Comparison of ENCODE assay signal across 1 cellular context in genomic region chr4:150964754-150965153, GRCh38.
TF ChIP-seq lines count a peak whose summit lies in the region.

No MANE protein-coding gene starts in this region.

TF ChIP-seq in K562, 482 proteins besides CTCF, POLR2A, EP300 and RAD21 (continued from another document and continues in another):
- TF ChIP-seq, protein P1, sequence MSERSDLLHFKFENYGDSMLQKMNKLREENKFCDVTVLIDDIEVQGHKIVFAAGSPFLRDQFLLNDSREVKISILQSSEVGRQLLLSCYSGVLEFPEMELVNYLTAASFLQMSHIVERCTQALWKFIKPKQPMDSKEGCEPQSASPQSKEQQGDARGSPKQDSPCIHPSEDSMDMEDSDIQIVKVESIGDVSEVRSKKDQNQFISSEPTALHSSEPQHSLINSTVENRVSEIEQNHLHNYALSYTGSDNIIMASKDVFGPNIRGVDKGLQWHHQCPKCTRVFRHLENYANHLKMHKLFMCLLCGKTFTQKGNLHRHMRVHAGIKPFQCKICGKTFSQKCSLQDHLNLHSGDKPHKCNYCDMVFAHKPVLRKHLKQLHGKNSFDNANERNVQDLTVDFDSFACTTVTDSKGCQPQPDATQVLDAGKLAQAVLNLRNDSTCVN (CRISPR knock-in tag; IDR thresholded peaks at IDR 0.05): no peak
- TF ChIP-seq ZNF445 (CRISPR knock-in tag; IDR thresholded peaks at IDR 0.05; ENCODE audit: low read depth) (no peak), ZNF253 (CRISPR knock-in tag; conservative IDR thresholded peaks at IDR 0.05) (no peak), MTA1 (IDR thresholded peaks at IDR 0.05; ENCODE audit: borderline replicate concordance) (no peak), ZNF512 (tag; IDR thresholded peaks at IDR 0.05) (no peak), JUN (IDR thresholded peaks at IDR 0.05; ENCODE audit: borderline replicate concordance, low read depth, low read length) (no peak), JUN (CRISPR knock-in tag; IDR thresholded peaks at IDR 0.05; ENCODE audit: borderline replicate concordance) (no peak), BRF1 (IDR thresholded peaks at IDR 0.05; ENCODE audit: borderline replicate concordance, extremely low read depth, insufficient read length) (no peak), ZNF316 (IDR thresholded peaks at IDR 0.05) (peak; percentile 87), MAFK (IDR thresholded peaks at IDR 0.05; ENCODE audit: low read length) (peak; percentile 33; the same call in 1 of the 2 replicates), SMARCE1 (IDR thresholded peaks at IDR 0.05) (no peak), CBX3 (IDR thresholded peaks at IDR 0.05; ENCODE audit: borderline replicate concordance in 1 of 2, low read length in 2 of 2) (no peak), RBM14 (IDR thresholded peaks at IDR 0.05; ENCODE audit: borderline replicate concordance, insufficient read depth, low read depth, low read length) (no peak), NFE2L1 (tag; IDR thresholded peaks at IDR 0.05; ENCODE audit: borderline replicate concordance, low read depth) (no peak), MAFG (tag; conservative IDR thresholded peaks at IDR 0.05) (peak; percentile 51; the same call in 1 of the 2 replicates), PATZ1 (CRISPR knock-in tag; IDR thresholded peaks at IDR 0.05; ENCODE audit: borderline replicate concordance) (no peak), POU5F1 (IDR thresholded peaks at IDR 0.05; ENCODE audit: borderline replicate concordance, low read depth, low read length, partially characterized antibody) (no peak), MAFF (IDR thresholded peaks at IDR 0.05; ENCODE audit: low read length) (0 out of 2 replicates have a peak, but pooled peaks have one; percentile 37), ZNF76 (CRISPR knock-in tag; IDR thresholded peaks at IDR 0.05; ENCODE audit: borderline replicate concordance) (no peak), TFE3 (CRISPR knock-in tag; IDR thresholded peaks at IDR 0.05) (no peak), C11orf30 (IDR thresholded peaks at IDR 0.05; ENCODE audit: low read depth) (peak; percentile 76), ZNF740 (CRISPR knock-in tag; IDR thresholded peaks at IDR 0.05) (no peak), ZNF740 (tag; IDR thresholded peaks at IDR 0.05) (no peak), MYNN (IDR thresholded peaks at IDR 0.05) (no peak), MYNN (CRISPR knock-in tag; IDR thresholded peaks at IDR 0.05) (no peak), LCOR (CRISPR knock-in tag; IDR thresholded peaks at IDR 0.05) (no peak)
- TF ChIP-seq, protein P2, sequence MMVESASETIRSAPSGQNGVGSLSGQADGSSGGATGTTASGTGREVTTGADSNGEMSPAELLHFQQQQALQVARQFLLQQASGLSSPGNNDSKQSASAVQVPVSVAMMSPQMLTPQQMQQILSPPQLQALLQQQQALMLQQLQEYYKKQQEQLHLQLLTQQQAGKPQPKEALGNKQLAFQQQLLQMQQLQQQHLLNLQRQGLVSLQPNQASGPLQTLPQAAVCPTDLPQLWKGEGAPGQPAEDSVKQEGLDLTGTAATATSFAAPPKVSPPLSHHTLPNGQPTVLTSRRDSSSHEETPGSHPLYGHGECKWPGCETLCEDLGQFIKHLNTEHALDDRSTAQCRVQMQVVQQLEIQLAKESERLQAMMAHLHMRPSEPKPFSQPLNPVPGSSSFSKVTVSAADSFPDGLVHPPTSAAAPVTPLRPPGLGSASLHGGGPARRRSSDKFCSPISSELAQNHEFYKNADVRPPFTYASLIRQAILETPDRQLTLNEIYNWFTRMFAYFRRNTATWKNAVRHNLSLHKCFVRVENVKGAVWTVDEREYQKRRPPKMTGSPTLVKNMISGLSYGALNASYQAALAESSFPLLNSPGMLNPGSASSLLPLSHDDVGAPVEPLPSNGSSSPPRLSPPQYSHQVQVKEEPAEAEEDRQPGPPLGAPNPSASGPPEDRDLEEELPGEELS (CRISPR knock-in tag; IDR thresholded peaks at IDR 0.05; ENCODE audit: borderline replicate concordance): no peak
- TF ChIP-seq, protein P3, sequence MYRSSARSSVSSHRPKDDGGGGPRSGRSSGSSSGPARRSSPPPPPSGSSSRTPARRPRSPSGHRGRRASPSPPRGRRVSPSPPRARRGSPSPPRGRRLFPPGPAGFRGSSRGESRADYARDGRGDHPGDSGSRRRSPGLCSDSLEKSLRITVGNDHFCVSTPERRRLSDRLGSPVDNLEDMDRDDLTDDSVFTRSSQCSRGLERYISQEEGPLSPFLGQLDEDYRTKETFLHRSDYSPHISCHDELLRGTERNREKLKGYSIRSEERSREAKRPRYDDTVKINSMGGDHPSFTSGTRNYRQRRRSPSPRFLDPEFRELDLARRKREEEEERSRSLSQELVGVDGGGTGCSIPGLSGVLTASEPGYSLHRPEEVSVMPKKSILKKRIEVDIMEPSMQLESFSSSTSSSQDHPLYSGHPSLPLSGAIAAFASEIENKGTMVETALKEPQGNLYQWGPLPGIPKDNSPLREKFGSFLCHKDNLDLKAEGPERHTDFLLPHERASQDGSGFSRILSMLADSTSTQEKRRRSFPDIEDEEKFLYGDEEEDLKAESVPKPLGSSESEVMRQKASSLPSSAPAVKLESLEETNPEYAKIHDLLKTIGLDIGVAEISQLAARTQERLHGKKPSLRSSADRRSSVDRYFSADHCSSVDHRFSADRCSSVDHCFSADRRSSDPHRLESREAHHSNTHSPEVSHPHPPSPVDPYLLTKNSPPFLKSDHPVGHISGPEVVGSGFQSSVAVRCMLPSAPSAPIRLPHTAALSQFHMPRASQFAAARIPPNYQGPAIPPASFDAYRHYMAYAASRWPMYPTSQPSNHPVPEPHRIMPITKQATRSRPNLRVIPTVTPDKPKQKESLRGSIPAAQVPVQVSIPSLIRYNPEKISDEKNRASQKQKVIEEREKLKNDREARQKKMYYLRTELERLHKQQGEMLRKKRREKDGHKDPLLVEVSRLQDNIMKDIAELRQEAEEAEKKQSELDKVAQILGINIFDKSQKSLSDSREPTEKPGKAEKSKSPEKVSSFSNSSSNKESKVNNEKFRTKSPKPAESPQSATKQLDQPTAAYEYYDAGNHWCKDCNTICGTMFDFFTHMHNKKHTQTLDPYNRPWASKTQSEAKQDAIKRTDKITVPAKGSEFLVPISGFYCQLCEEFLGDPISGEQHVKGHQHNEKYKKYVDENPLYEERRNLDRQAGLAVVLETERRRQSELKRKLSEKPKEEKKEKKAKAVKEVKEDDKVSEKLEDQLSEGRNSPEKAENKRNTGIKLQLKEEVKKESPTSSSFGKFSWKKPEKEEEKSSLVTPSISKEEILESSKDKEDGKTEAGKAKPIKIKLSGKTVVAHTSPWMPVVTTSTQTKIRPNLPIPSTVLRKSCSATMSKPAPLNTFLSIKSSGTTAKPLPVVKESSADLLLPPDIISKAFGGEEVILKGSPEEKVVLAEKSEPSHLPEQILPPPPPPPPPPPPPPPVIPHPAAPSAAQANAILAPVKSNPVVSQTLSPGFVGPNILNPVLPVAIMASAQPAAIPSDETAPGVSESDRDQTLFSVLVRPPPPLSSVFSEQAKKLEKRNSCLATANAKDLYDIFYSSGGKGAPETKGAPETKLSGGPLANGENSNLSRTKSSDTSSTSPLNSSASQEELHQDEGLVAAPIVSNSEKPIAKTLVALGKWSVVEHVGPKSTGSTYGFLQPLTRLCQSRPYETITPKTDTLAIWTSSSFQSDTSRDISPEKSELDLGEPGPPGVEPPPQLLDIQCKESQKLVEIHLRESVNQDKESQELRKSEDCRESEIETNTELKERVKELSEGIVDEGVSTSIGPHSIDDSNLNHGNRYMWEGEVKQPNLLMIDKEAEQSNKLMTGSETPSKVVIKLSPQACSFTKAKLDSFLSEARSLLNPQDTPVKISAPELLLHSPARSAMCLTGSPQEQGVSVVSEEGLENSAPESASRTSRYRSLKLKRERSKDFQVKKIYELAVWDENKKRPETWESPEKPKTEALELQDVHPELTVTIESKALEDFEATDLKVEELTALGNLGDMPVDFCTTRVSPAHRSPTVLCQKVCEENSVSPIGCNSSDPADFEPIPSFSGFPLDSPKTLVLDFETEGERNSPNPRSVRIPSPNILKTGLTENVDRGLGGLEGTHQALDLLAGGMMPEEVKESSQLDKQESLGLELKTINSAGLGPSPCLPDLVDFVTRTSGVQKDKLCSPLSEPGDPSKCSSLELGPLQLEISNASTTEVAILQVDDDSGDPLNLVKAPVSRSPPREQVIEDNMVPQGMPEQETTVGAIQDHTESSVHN (IDR thresholded peaks at IDR 0.05; ENCODE audit: borderline replicate concordance in 1 of 2, low read depth in 1 of 2): no peak
- TF ChIP-seq, protein P4, sequence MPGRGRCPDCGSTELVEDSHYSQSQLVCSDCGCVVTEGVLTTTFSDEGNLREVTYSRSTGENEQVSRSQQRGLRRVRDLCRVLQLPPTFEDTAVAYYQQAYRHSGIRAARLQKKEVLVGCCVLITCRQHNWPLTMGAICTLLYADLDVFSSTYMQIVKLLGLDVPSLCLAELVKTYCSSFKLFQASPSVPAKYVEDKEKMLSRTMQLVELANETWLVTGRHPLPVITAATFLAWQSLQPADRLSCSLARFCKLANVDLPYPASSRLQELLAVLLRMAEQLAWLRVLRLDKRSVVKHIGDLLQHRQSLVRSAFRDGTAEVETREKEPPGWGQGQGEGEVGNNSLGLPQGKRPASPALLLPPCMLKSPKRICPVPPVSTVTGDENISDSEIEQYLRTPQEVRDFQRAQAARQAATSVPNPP (IDR thresholded peaks at IDR 0.05; ENCODE audit: borderline replicate concordance, insufficient read depth, insufficient read length): no peak
- TF ChIP-seq, protein P5, sequence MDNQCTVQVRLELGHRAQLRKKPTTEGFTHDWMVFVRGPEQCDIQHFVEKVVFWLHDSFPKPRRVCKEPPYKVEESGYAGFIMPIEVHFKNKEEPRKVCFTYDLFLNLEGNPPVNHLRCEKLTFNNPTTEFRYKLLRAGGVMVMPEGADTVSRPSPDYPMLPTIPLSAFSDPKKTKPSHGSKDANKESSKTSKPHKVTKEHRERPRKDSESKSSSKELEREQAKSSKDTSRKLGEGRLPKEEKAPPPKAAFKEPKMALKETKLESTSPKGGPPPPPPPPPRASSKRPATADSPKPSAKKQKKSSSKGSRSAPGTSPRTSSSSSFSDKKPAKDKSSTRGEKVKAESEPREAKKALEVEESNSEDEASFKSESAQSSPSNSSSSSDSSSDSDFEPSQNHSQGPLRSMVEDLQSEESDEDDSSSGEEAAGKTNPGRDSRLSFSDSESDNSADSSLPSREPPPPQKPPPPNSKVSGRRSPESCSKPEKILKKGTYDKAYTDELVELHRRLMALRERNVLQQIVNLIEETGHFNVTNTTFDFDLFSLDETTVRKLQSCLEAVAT (IDR thresholded peaks at IDR 0.05): no peak
- TF ChIP-seq, protein P6, sequence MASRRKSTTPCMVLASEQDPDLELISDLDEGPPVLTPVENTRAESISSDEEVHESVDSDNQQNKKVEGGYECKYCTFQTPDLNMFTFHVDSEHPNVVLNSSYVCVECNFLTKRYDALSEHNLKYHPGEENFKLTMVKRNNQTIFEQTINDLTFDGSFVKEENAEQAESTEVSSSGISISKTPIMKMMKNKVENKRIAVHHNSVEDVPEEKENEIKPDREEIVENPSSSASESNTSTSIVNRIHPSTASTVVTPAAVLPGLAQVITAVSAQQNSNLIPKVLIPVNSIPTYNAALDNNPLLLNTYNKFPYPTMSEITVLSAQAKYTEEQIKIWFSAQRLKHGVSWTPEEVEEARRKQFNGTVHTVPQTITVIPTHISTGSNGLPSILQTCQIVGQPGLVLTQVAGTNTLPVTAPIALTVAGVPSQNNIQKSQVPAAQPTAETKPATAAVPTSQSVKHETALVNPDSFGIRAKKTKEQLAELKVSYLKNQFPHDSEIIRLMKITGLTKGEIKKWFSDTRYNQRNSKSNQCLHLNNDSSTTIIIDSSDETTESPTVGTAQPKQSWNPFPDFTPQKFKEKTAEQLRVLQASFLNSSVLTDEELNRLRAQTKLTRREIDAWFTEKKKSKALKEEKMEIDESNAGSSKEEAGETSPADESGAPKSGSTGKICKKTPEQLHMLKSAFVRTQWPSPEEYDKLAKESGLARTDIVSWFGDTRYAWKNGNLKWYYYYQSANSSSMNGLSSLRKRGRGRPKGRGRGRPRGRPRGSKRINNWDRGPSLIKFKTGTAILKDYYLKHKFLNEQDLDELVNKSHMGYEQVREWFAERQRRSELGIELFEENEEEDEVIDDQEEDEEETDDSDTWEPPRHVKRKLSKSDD (conservative IDR thresholded peaks at IDR 0.05; ENCODE audit: low read length): no peak
